36 cellular contexts compared by ENCODE assay signal in the genomic region with DNA sequence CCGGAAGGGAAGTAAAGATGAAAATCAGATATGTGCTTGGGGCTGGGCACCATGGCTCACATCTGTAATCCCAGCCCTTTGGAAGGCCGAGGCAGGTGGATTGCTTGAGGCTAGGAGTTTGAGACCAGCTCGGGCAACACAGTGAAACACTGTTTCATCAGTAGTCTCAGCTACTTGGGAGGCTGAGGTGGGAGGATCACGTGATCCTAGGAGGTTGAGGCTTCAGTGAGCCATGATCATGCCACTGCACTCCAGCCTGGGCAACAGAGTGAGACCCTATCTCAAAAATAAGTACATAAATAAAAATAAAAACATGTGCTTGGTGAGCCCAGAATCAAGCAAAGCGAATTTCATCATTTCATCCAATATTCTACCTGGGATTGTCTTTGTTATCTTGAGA. TPM values are rescaled to one million over a fixed set of nuclear protein-coding genes. Genes with fewer than 3 reads are reported as not detected.
"Had no signal": no experiment of that assay in that cellular context is flagged by ENCODE, and none has a peak within 500 bp of the region (broad histone marks: within the 10 kb centered on the region; RNA-seq: fewer than 3 reads in every experiment).

No MANE protein-coding gene starts in this region.

- ATAC-seq: activated CD4-positive, alpha-beta T cell treated with anti-CD3 and anti-CD28 coated beads for 36 hours; activated CD8-positive, alpha-beta memory T cell treated with anti-CD3 and anti-CD28 coated beads, Interleukin-2, amount 10 ng/mL, durations not matched to agents 7 days and 5 days; activated CD8-positive, alpha-beta T cell treated with anti-CD3 and anti-CD28 coated beads, Interleukin-2, amount 10 ng/mL, durations not matched to agents 7 days and 5 days; activated naive CD8-positive, alpha-beta T cell treated with anti-CD3 and anti-CD28 coated beads, Interleukin-2, amount 50 U/mL, for 24 hours; esophagus mucosa; foreskin keratinocyte; gastrocnemius medialis had no signal

- DNase-seq: activated CD4-positive, alpha-beta memory T cell treated with anti-CD3 and anti-CD28 coated beads for 36 hours; activated CD4-positive, alpha-beta T cell treated with anti-CD3 and anti-CD28 coated beads for 36 hours; activated CD4-positive, alpha-beta T cell treated with anti-CD3 and anti-CD28 coated beads, Interleukin-2, amount 10 ng/mL, durations not matched to agents 24 days and 14 days; activated CD4-positive, CD25-positive, alpha-beta regulatory T cell; activated CD4-positive, CD25-positive, alpha-beta regulatory T cell treated with anti-CD3 and anti-CD28 coated beads, Interleukin-2, amount 50 U/mL, for 72 hours; activated CD8-positive, alpha-beta memory T cell treated with anti-CD3 and anti-CD28 coated beads, Interleukin-2, amount 10 ng/mL, durations not matched to agents 7 days and 5 days; activated CD8-positive, alpha-beta memory T cell treated with anti-CD3 and anti-CD28 coated beads, Interleukin-2, amount 50 U/mL, for 4 hours; activated CD8-positive, alpha-beta T cell treated with anti-CD3 and anti-CD28 coated beads, Interleukin-2, amount 10 ng/mL, durations not matched to agents 7 days and 5 days; activated effector memory CD4-positive, alpha-beta T cell treated with anti-CD3 and anti-CD28 coated beads, Interleukin-2, amount 50 U/mL, for 16 hours; activated naive CD4-positive, alpha-beta T cell treated with anti-CD3 and anti-CD28 coated beads for 36 hours; activated naive CD8-positive, alpha-beta T cell treated with anti-CD3 and anti-CD28 coated beads for 36 hours; activated naive CD8-positive, alpha-beta T cell treated with anti-CD3 and anti-CD28 coated beads, Interleukin-2, amount 50 U/mL, for 24 hours; activated T-cell treated with anti-CD3 and anti-CD28 coated beads, Interleukin-2, amount 50 U/mL, for 1 hour; activated T-cell treated with anti-CD3 and anti-CD28 coated beads, Interleukin-2, amount 50 U/mL, for 48 hours; adrenal gland; central memory CD4-positive, alpha-beta T cell; cerebellar nuclear complex; dorsolateral prefrontal cortex; effector memory CD4-positive, alpha-beta T cell; foreskin keratinocyte; gastrocnemius medialis; T-helper 1 cell; T-helper 2 cell had no signal

- H3K4me3 Mint-ChIP-seq: activated CD4-positive, alpha-beta memory T cell treated with anti-CD3 and anti-CD28 coated beads for 36 hours; activated CD4-positive, alpha-beta T cell treated with anti-CD3 and anti-CD28 coated beads for 36 hours; activated CD4-positive, alpha-beta T cell treated with anti-CD3 and anti-CD28 coated beads, Interleukin-2, amount 10 ng/mL, durations not matched to agents 24 days and 14 days; activated CD8-positive, alpha-beta memory T cell treated with anti-CD3 and anti-CD28 coated beads, Interleukin-2, amount 10 ng/mL, durations not matched to agents 7 days and 5 days; activated CD8-positive, alpha-beta T cell treated with anti-CD3 and anti-CD28 coated beads, Interleukin-2, amount 10 ng/mL, durations not matched to agents 7 days and 5 days; activated naive CD4-positive, alpha-beta T cell treated with anti-CD3 and anti-CD28 coated beads for 36 hours; activated naive CD4-positive, alpha-beta T cell treated with anti-CD3 and anti-CD28 coated beads, Interleukin-2, amount 50 U/mL, for 24 hours; activated naive CD8-positive, alpha-beta T cell treated with anti-CD3 and anti-CD28 coated beads for 36 hours; activated naive CD8-positive, alpha-beta T cell treated with anti-CD3 and anti-CD28 coated beads, Interleukin-2, amount 50 U/mL, for 24 hours; activated T-helper 1 cell treated with anti-CD3 and anti-CD28 coated beads, Interleukin-12 subunit alpha, Interleukin-12 subunit beta, Interleukin-2, Interleukin-4 antibody, amounts not matched to agents 30 ng/mL and 10 ng/mL and 1 ng/mL, durations not matched to agents 14 hours and 24 hours and 36 hours; brain; dendritic cell treated with granulocyte-macrophage colony-stimulating factor and Interleukin-4, amounts not matched to agents 40 ng/mL and 50 ng/mL, for 4 days; endodermal cell had no signal

- H3K4me3 ChIP-seq: adrenal gland, ascending aorta, breast epithelium, cardiac muscle cell, coronary artery, dorsolateral prefrontal cortex, gastrocnemius medialis had no signal

- H3K27ac ChIP-seq: adrenal gland, ascending aorta, breast epithelium, cardiac muscle cell, coronary artery, dorsolateral prefrontal cortex, foreskin keratinocyte, gastrocnemius medialis had no signal

- H3K4me1 Mint-ChIP-seq: activated CD4-positive, alpha-beta T cell treated with anti-CD3 and anti-CD28 coated beads for 36 hours; activated CD4-positive, alpha-beta T cell treated with anti-CD3 and anti-CD28 coated beads, Interleukin-2, amount 10 ng/mL, durations not matched to agents 24 days and 14 days; activated CD8-positive, alpha-beta memory T cell treated with anti-CD3 and anti-CD28 coated beads, Interleukin-2, amount 10 ng/mL, durations not matched to agents 7 days and 5 days; activated naive CD4-positive, alpha-beta T cell treated with anti-CD3 and anti-CD28 coated beads, Interleukin-2, amount 50 U/mL, for 24 hours; activated naive CD8-positive, alpha-beta T cell treated with anti-CD3 and anti-CD28 coated beads for 36 hours; activated naive CD8-positive, alpha-beta T cell treated with anti-CD3 and anti-CD28 coated beads, Interleukin-2, amount 50 U/mL, for 24 hours had no signal

- H3K27me3 Mint-ChIP-seq: activated CD4-positive, alpha-beta memory T cell treated with anti-CD3 and anti-CD28 coated beads for 36 hours; activated CD4-positive, alpha-beta T cell treated with anti-CD3 and anti-CD28 coated beads for 36 hours; activated CD4-positive, alpha-beta T cell treated with anti-CD3 and anti-CD28 coated beads, Interleukin-2, amount 10 ng/mL, durations not matched to agents 24 days and 14 days; activated CD8-positive, alpha-beta memory T cell treated with anti-CD3 and anti-CD28 coated beads, Interleukin-2, amount 10 ng/mL, durations not matched to agents 7 days and 5 days; activated naive CD8-positive, alpha-beta T cell treated with anti-CD3 and anti-CD28 coated beads for 36 hours; dendritic cell treated with granulocyte-macrophage colony-stimulating factor and Interleukin-4, amounts not matched to agents 40 ng/mL and 50 ng/mL, for 4 days had no signal

- H3K9me3 ChIP-seq: adrenal gland, ascending aorta, breast epithelium, gastrocnemius medialis had no signal

- H3K36me3 ChIP-seq: adrenal gland, ascending aorta, breast epithelium, cardiac muscle cell, gastrocnemius medialis had no signal

- H3K27ac Mint-ChIP-seq: activated CD4-positive, alpha-beta memory T cell treated with anti-CD3 and anti-CD28 coated beads for 36 hours; activated CD4-positive, alpha-beta T cell treated with anti-CD3 and anti-CD28 coated beads for 36 hours; activated CD4-positive, alpha-beta T cell treated with anti-CD3 and anti-CD28 coated beads, Interleukin-2, amount 10 ng/mL, durations not matched to agents 24 days and 14 days; activated CD8-positive, alpha-beta memory T cell treated with anti-CD3 and anti-CD28 coated beads, Interleukin-2, amount 10 ng/mL, durations not matched to agents 7 days and 5 days; activated CD8-positive, alpha-beta T cell treated with anti-CD3 and anti-CD28 coated beads, Interleukin-2, amount 10 ng/mL, durations not matched to agents 7 days and 5 days; activated naive CD4-positive, alpha-beta T cell treated with anti-CD3 and anti-CD28 coated beads for 36 hours; activated naive CD4-positive, alpha-beta T cell treated with anti-CD3 and anti-CD28 coated beads, Interleukin-2, amount 50 U/mL, for 24 hours; activated naive CD8-positive, alpha-beta T cell treated with anti-CD3 and anti-CD28 coated beads for 36 hours; activated naive CD8-positive, alpha-beta T cell treated with anti-CD3 and anti-CD28 coated beads, Interleukin-2, amount 50 U/mL, for 24 hours; activated T-helper 1 cell treated with anti-CD3 and anti-CD28 coated beads, Interleukin-12 subunit alpha, Interleukin-12 subunit beta, Interleukin-2, Interleukin-4 antibody, amounts not matched to agents 30 ng/mL and 10 ng/mL and 1 ng/mL, durations not matched to agents 14 hours and 24 hours and 36 hours; activated T-helper 2 cell treated with anti-CD3 and anti-CD28 coated beads, Interferon-gamma antibody, Interleukin-2, Interleukin-4, amounts not matched to agents 10 μg/mL and 5 μg/mL and 100 μg/mL, durations not matched to agents 14 hours and 24 hours and 36 hours; dendritic cell treated with granulocyte-macrophage colony-stimulating factor and Interleukin-4, amounts not matched to agents 40 ng/mL and 50 ng/mL, for 4 days; endodermal cell had no signal

- H3K9me3 Mint-ChIP-seq: activated CD4-positive, alpha-beta memory T cell treated with anti-CD3 and anti-CD28 coated beads for 36 hours; activated CD4-positive, alpha-beta T cell treated with anti-CD3 and anti-CD28 coated beads, Interleukin-2, amount 10 ng/mL, durations not matched to agents 24 days and 14 days; activated naive CD4-positive, alpha-beta T cell treated with anti-CD3 and anti-CD28 coated beads for 36 hours; activated naive CD4-positive, alpha-beta T cell treated with anti-CD3 and anti-CD28 coated beads, Interleukin-2, amount 50 U/mL, for 24 hours; activated naive CD8-positive, alpha-beta T cell treated with anti-CD3 and anti-CD28 coated beads for 36 hours; activated T-helper 1 cell treated with anti-CD3 and anti-CD28 coated beads, Interleukin-12 subunit alpha, Interleukin-12 subunit beta, Interleukin-2, Interleukin-4 antibody, amounts not matched to agents 30 ng/mL and 10 ng/mL and 1 ng/mL, durations not matched to agents 14 hours and 24 hours and 36 hours; dendritic cell treated with granulocyte-macrophage colony-stimulating factor and Interleukin-4, amounts not matched to agents 40 ng/mL and 50 ng/mL, for 4 days; endodermal cell had no signal

- H3K4me1 ChIP-seq: adrenal gland, ascending aorta, breast epithelium, foreskin keratinocyte, gastrocnemius medialis had no signal

- H3K27me3 ChIP-seq: adrenal gland, ascending aorta, breast epithelium, cardiac muscle cell, foreskin keratinocyte, gastrocnemius medialis had no signal

- H3K36me3 Mint-ChIP-seq: activated CD4-positive, alpha-beta memory T cell treated with anti-CD3 and anti-CD28 coated beads for 36 hours; activated CD8-positive, alpha-beta memory T cell treated with anti-CD3 and anti-CD28 coated beads, Interleukin-2, amount 10 ng/mL, durations not matched to agents 7 days and 5 days; activated naive CD4-positive, alpha-beta T cell treated with anti-CD3 and anti-CD28 coated beads, Interleukin-2, amount 50 U/mL, for 24 hours; activated naive CD8-positive, alpha-beta T cell treated with anti-CD3 and anti-CD28 coated beads for 36 hours; brain had no signal

RNA-seq across cellular contexts. Expression of gene PCP4, which starts 23.3 kb away (rescaled TPM):
- total RNA-seq: activated CD4-positive, alpha-beta memory T cell treated with anti-CD3 and anti-CD28 coated beads for 36 hours; activated CD4-positive, alpha-beta T cell treated with anti-CD3 and anti-CD28 coated beads for 36 hours; activated CD4-positive, alpha-beta T cell treated with anti-CD3 and anti-CD28 coated beads, Interleukin-2, amount 10 ng/mL, durations not matched to agents 24 days and 14 days; activated CD8-positive, alpha-beta memory T cell treated with anti-CD3 and anti-CD28 coated beads for 36 hours; activated CD8-positive, alpha-beta memory T cell treated with anti-CD3 and anti-CD28 coated beads, Interleukin-2, amount 10 ng/mL, durations not matched to agents 7 days and 5 days; activated CD8-positive, alpha-beta T cell treated with anti-CD3 and anti-CD28 coated beads, Interleukin-2, amount 10 ng/mL, durations not matched to agents 7 days and 5 days; activated naive CD4-positive, alpha-beta T cell treated with anti-CD3 and anti-CD28 coated beads for 36 hours; activated naive CD8-positive, alpha-beta T cell treated with anti-CD3 and anti-CD28 coated beads for 36 hours; activated T-helper 1 cell treated with anti-CD3 and anti-CD28 coated beads, Interleukin-12 subunit alpha, Interleukin-12 subunit beta, Interleukin-2, Interleukin-4 antibody, amounts not matched to agents 30 ng/mL and 10 ng/mL and 1 ng/mL, durations not matched to agents 14 hours and 24 hours and 36 hours; activated T-helper 2 cell treated with anti-CD3 and anti-CD28 coated beads, Interferon-gamma antibody, Interleukin-2, Interleukin-4, amounts not matched to agents 10 μg/mL and 5 μg/mL and 100 μg/mL, durations not matched to agents 14 hours and 24 hours and 36 hours; ascending aorta; cardiac muscle cell; epithelial cell of proximal tubule; foreskin keratinocyte; gastrocnemius medialis had no signal
- polyA plus RNA-seq: foreskin keratinocyte had no signal
